22 cellular contexts compared by ENCODE assay signal in the genomic region with DNA sequence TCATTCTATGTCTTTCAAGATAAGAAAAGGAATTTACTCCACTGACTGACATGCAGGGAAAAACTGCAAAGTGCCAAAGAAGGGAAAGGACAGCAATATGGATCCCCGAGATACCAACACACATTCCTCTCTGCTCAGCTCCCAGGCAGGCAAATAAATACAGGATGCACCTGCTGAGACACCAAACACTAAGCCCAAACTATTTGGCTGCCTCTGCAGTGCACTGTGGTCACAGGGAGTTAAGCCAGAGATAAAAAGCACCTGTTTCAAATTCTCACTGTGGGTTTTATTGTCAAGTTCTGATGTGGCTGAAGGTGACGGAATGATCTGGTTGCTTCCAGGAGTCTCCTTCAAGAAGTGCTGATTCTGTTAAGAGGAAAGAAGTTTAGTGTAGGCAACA. TPM values are rescaled to one million over a fixed set of nuclear protein-coding genes. Genes with fewer than 3 reads are reported as not detected.
DNase-seq lines count a peak whose midpoint lies in the region; ATAC-seq and TF ChIP-seq lines count a peak whose summit lies in the region.
"Had no signal": no experiment of that assay in that cellular context is flagged by ENCODE, and none has a peak within 500 bp of the region (broad histone marks: within the 10 kb centered on the region; RNA-seq: fewer than 3 reads in every experiment).

No MANE protein-coding gene starts in this region.

- no peak overlapping the region for H3K4ac ChIP-seq in H9 (ENCODE audit: low read depth, low read length)

- TF ChIP-seq CTCF in H9 (conservative IDR thresholded peaks at IDR 0.05) (no peak), MM.1S (IDR thresholded peaks at IDR 0.05; ENCODE audit: low read length) (no peak), psoas muscle (IDR thresholded peaks at IDR 0.05) (no peak), WERI-Rb-1 (IDR thresholded peaks at IDR 0.05; ENCODE audit: low read depth, low read length) (no peak)

- intact Hi-C loops in psoas muscle (cut with DNase I): no loop called here

- no peak overlapping the region for H3K56ac ChIP-seq in H9 (ENCODE audit: insufficient read length, low read depth, low read length)

- no peak overlapping the region for H4K8ac ChIP-seq in H9 (replicated peaks; ENCODE audit: insufficient read length, low read depth, low read length)

- H3K9ac ChIP-seq in H9 (ENCODE audit: extremely low read depth, insufficient read length, low read length): no peak overlapping the region
- peak overlapping the region; percentile 17; the same call in 1 of the 2 replicates for H3K9ac ChIP-seq in MM.1S (ENCODE audit: low read length)

- H3K27me3 Mint-ChIP-seq in H9 (ENCODE audit: low read depth) (no peaks in the 10 kb centered on the region), T-helper 17 cell (no peaks in the 10 kb centered on the region)
- H3K27me3 Mint-ChIP-seq: activated CD4-positive, alpha-beta T cell treated with anti-CD3 and anti-CD28 coated beads for 36 hours had no signal

- ATAC-seq in psoas muscle: peak; percentile 77 to 89 (median 86)
- ATAC-seq in T-helper 17 cell: no peak
- ATAC-seq: activated CD4-positive, alpha-beta T cell treated with anti-CD3 and anti-CD28 coated beads for 36 hours; HepG2; lower lobe of right lung; right lobe of liver; Right ventricle myocardium inferior had no signal

- no CpG with 5 or more reads among the region's 2 CpGs for WGBS in H9 (ENCODE audit: extremely low coverage, insufficient read length, low lambda C conversion rate)
- 11 to 23% (median 22%) methylated on average over 2 of the region's 2 CpGs for WGBS in psoas muscle, 3 donors

- H3K27me3 ChIP-seq in H9 (ENCODE audit: insufficient read depth, low read length): no peaks in the 10 kb centered on the region
- H3K27me3 ChIP-seq in MM.1S (replicated peaks; ENCODE audit: insufficient read depth, low read length): no peaks in the 10 kb centered on the region
- no peaks in the 10 kb centered on the region for H3K27me3 ChIP-seq in psoas muscle (ENCODE audit: insufficient read depth in 3 of 3, low read length in 2 of 3)
- H3K27me3 ChIP-seq in WERI-Rb-1 (ENCODE audit: insufficient read depth, low read depth, severe bottlenecking): no peaks in the 10 kb centered on the region
- H3K27me3 ChIP-seq: right lobe of liver, thyroid gland had no signal

- H3K79me2 ChIP-seq in H9 (ENCODE audit: insufficient read depth, low read length) (no peaks in the 10 kb centered on the region), MM.1S (ENCODE audit: low read length) (no peaks in the 10 kb centered on the region)

- H3T11ph ChIP-seq in H9 (ENCODE audit: low read length): no peak overlapping the region

- H2AK5ac ChIP-seq in H9 (ENCODE audit: insufficient read length, low read length): no peak overlapping the region

- H3K4me1 ChIP-seq in H9 (ENCODE audit: insufficient read depth, low read length) (no peaks in the 10 kb centered on the region), MM.1S (ENCODE audit: low read length) (peaks cover 34% of the 10 kb centered on the region), psoas muscle (peaks cover 49% of the 10 kb centered on the region)

- H4K20me1 ChIP-seq in H9 (ENCODE audit: control insufficient read depth, insufficient read depth, insufficient read length) (no peaks in the 10 kb centered on the region), MM.1S (ENCODE audit: insufficient read depth, low read length) (no peaks in the 10 kb centered on the region)

- H3K27ac ChIP-seq in H9 (ENCODE audit: insufficient read length, low read depth, low read length) (no peak overlapping the region), MM.1S (ENCODE audit: low read length) (peak overlapping the region; percentile 85), psoas muscle (peak overlapping the region; percentile 65), WERI-Rb-1 (no peak overlapping the region)
- H3K27ac ChIP-seq: coronary artery, lower lobe of right lung, right lobe of liver, thyroid gland had no signal

- peaks cover 12% of the 10 kb centered on the region; the same call in 1 of the 2 replicates for H3K36me3 ChIP-seq in MM.1S (replicated peaks; ENCODE audit: insufficient read depth, low read length)
- peaks cover 8 to 76% of the 10 kb centered on the region in 2 donors for H3K36me3 ChIP-seq in psoas muscle (ENCODE audit: insufficient read depth in 1 of 2, low read depth in 1 of 2)
- H3K36me3 ChIP-seq in WERI-Rb-1: peaks cover 62% of the 10 kb centered on the region

- no peak overlapping the region for H3K4me2 ChIP-seq in H9 (ENCODE audit: insufficient read depth, insufficient read length, low read length)
- peak overlapping the region; percentile 42; the same call in 1 of the 2 replicates for H3K4me2 ChIP-seq in MM.1S (ENCODE audit: low read depth, low read length)

- H3F3A ChIP-seq in MM.1S (ENCODE audit: insufficient read depth, low read length): peaks cover 19% of the 10 kb centered on the region

- H3K14ac ChIP-seq in H9 (ENCODE audit: insufficient read depth, low read length): no peak overlapping the region

- H3K4me3 Mint-ChIP-seq in H9 (no peak overlapping the region), T-helper 17 cell (no peak overlapping the region)
- H3K4me3 Mint-ChIP-seq: activated CD4-positive, alpha-beta T cell treated with anti-CD3 and anti-CD28 coated beads for 36 hours; CD14-positive monocyte; neural crest cell had no signal

- no peak overlapping the region for H2BK120ac ChIP-seq in H9 (ENCODE audit: low read depth, low read length, poor library complexity, severe bottlenecking)

- no peaks in the 10 kb centered on the region for H3K9me2 ChIP-seq in MM.1S (replicated peaks; ENCODE audit: insufficient read depth, low read length)

- H3K27ac Mint-ChIP-seq in H9 (peak overlapping the region in 2 of 3 experiments; percentile 37 to 66; a peak in 2 of 7 replicates), T-helper 17 cell (no peak overlapping the region)
- H3K27ac Mint-ChIP-seq: activated CD4-positive, alpha-beta T cell treated with anti-CD3 and anti-CD28 coated beads for 36 hours had no signal

- no peak overlapping the region for H2AFZ ChIP-seq in H9 (ENCODE audit: low read length)
- H2AFZ ChIP-seq in MM.1S (ENCODE audit: low read length): no peak overlapping the region

- H3K23me2 ChIP-seq in H9 (ENCODE audit: insufficient read length, low read depth, low read length, poor library complexity, severe bottlenecking): no peaks in the 10 kb centered on the region

- H3K9me3 Mint-ChIP-seq in H9: no peaks in the 10 kb centered on the region
- H3K9me3 Mint-ChIP-seq: CD14-positive monocyte, neural crest cell had no signal

- no peak overlapping the region for H3K23ac ChIP-seq in H9 (ENCODE audit: insufficient read length, low read depth, low read length)

- no peak overlapping the region for H4K91ac ChIP-seq in H9 (ENCODE audit: insufficient read length, low read depth, low read length)

- DNase-seq in H9 (no peak), MM.1S (peak; percentile 86), cerebellum (ENCODE audit: low spot score) (peak; percentile 69), psoas muscle (no peak), WERI-Rb-1 (no peak), T-helper 17 cell (no peak), putamen (ENCODE audit: low spot score) (no peak)
- DNase-seq: activated CD4-positive, alpha-beta T cell treated with anti-CD3 and anti-CD28 coated beads for 36 hours; DMS79 treated with DMSO at 0.1 percent for 48 hours; GOT3; lower lobe of right lung; NCI-H2227 treated with DMSO at 0.1 percent for 48 hours; right lobe of liver; stimulated activated CD4-positive, alpha-beta T cell treated with anti-CD3 and anti-CD28 coated beads, Interleukin-1b, Interleukin-23, amount 100 ng/mL, for 48 hours; T-helper 2 cell had no signal

- no peak overlapping the region for H2BK12ac ChIP-seq in H9 (ENCODE audit: insufficient read length, low read depth, low read length)

- no peak overlapping the region for H2BK20ac ChIP-seq in H9 (ENCODE audit: low read depth, low read length, poor library complexity, severe bottlenecking)

- no peak overlapping the region for H3K18ac ChIP-seq in H9 (ENCODE audit: insufficient read length, low read depth, low read length)

- H3K79me1 ChIP-seq in H9 (ENCODE audit: insufficient read depth, low read depth, low read length, poor library complexity, severe bottlenecking): no peaks in the 10 kb centered on the region

- H3K36me3 Mint-ChIP-seq in H9 (ENCODE audit: insufficient read depth in 1 of 3, low read depth in 3 of 3) (peaks cover 10 to 71% (median 62%) of the 10 kb centered on the region in 3 experiments; a peak in 6 of 7 replicates), T-helper 17 cell (ENCODE audit: low read depth) (peaks cover 12% of the 10 kb centered on the region)

- H3K9me3 ChIP-seq in H9 (ENCODE audit: control insufficient read depth, low read depth, low read length): no peaks in the 10 kb centered on the region
- no peaks in the 10 kb centered on the region for H3K9me3 ChIP-seq in MM.1S (replicated peaks; ENCODE audit: insufficient read depth, low read length)
- H3K9me3 ChIP-seq in psoas muscle: no peaks in the 10 kb centered on the region
- no peaks in the 10 kb centered on the region for H3K9me3 ChIP-seq in WERI-Rb-1 (ENCODE audit: severe bottlenecking)
- H3K9me3 ChIP-seq in T-helper 17 cell (ENCODE audit: control insufficient read depth, low read length, poor library complexity, severe bottlenecking): no peaks in the 10 kb centered on the region
- H3K9me3 ChIP-seq: lower lobe of right lung, right lobe of liver, thyroid gland had no signal

- no peak overlapping the region for H4K5ac ChIP-seq in H9 (ENCODE audit: insufficient read length, low read depth, low read length)

- H2BK5ac ChIP-seq in H9 (ENCODE audit: insufficient read length, low read length): no peak overlapping the region

- no peak overlapping the region for H2BK15ac ChIP-seq in H9 (ENCODE audit: low read depth, low read length)

- no peaks in the 10 kb centered on the region for H3K4me1 Mint-ChIP-seq in H9
- H3K4me1 Mint-ChIP-seq in T-helper 17 cell: peaks cover 7% of the 10 kb centered on the region
- H3K4me1 Mint-ChIP-seq: neural crest cell had no signal

- peak overlapping the region; percentile 29; the same call in 1 of the 2 replicates for H3K4me3 ChIP-seq in MM.1S (ENCODE audit: low read length)
- no peak overlapping the region for H3K4me3 ChIP-seq in psoas muscle
- H3K4me3 ChIP-seq in WERI-Rb-1 (ENCODE audit: low read depth, low read length): no peak overlapping the region
- H3K4me3 ChIP-seq: coronary artery, lower lobe of right lung, right lobe of liver, thyroid gland had no signal

RNA-seq across cellular contexts. Expression of gene TEX38, which starts 17.7 kb away (rescaled TPM):
- not detected in 2 replicates for total RNA-seq in H9 (2021)
- not detected for total RNA-seq in cerebellum
- not detected for total RNA-seq in psoas muscle
- under 1 TPM in 1 of 3 donors, not detected in 2; 0.08 TPM for polyA plus RNA-seq in psoas muscle
- total RNA-seq in T-helper 17 cell: not detected
- total RNA-seq: HepG2, lower lobe of right lung, right lobe of liver, Right ventricle myocardium inferior had no signal
- polyA plus RNA-seq: CD14-positive monocyte, esophagus had no signal

RNA-seq across cellular contexts. Expression of gene ATPAF1, which starts 21.2 kb away (rescaled TPM):
- total RNA-seq in H9 (2021) (57.3 and 59.6 TPM in 2 replicates), cerebellum (32.7 TPM), psoas muscle (100 to 1,000 TPM in 3 of 4 donors, 10 to 100 TPM in 1; 98.3 to 114 (median 107) TPM), T-helper 17 cell (10 to 100 TPM; 19.7 to 21.5 TPM)
- polyA plus RNA-seq in psoas muscle: 100 to 1,000 TPM in 1 of 3 donors, 10 to 100 TPM in 2; 60.9 to 156 (median 82.0) TPM

RNA-seq across cellular contexts. Expression of gene EFCAB14, which starts 29.6 kb away (rescaled TPM):
- total RNA-seq in H9 (2021) (41.6 and 42.2 TPM in 2 replicates), cerebellum (29.3 TPM), psoas muscle (10 to 100 TPM; 48.4 to 63.3 (median 52.9) TPM), T-helper 17 cell (10 to 100 TPM; 79.7 to 90.5 TPM)
- 10 to 100 TPM; 21.1 to 62.5 (median 24.6) TPM for polyA plus RNA-seq in psoas muscle

Comparison
In these comparisons a context has a peak if more than half of its experiments do, and no peak if none do; other contexts are left out.
1. DNase-seq: peak in MM.1S (single experiment) and cerebellum (single experiment); none in H9 (single experiment), psoas muscle (0 of 2), WERI-Rb-1 (single experiment), T-helper 17 cell (0 of 3) and putamen (single experiment).
2. H3K27ac ChIP-seq: peak in MM.1S (single experiment) and psoas muscle (single experiment); none in H9 (single experiment) and WERI-Rb-1 (single experiment).